35 cellular contexts compared by ENCODE assay signal in genomic region chr1:243396876-243397275, GRCh38.
DNase-seq lines count a peak whose midpoint lies in the region; FAIRE-seq and TF ChIP-seq lines count a peak whose summit lies in the region.
"Had no signal": no experiment of that assay in that cellular context is flagged by ENCODE, and none has a peak within 500 bp of the region (broad histone marks: within the 10 kb centered on the region; RNA-seq: fewer than 3 reads in every experiment).

No MANE protein-coding gene starts in this region.

- H3K9ac ChIP-seq in H1 (replicated peaks in 1 of 4; ENCODE audit: extremely low read depth in 1 of 4, low read depth in 3 of 4, low read length in 3 of 4) (no peak overlapping the region), skeletal muscle tissue (ENCODE audit: low read depth in 1 of 3, low read length in 3 of 3) (peak overlapping the region in 2 of 3 donors; percentile 34 to 59), endodermal cell (ENCODE audit: extremely low read depth, low read length, poor library complexity, severe bottlenecking) (no peak overlapping the region)
- H3K9ac ChIP-seq: neural progenitor cell, parathyroid adenoma had no signal

- CTCF ChIA-PET in H1 (lab: Charles Lee; ENCODE audit: partially characterized antibody): interaction anchor here (0.7 to 0.9 kb wide), 2 partner anchors 13 to 174 kb away, joined by 3 read pairs; no protein-coding TSS in a partner anchor

- TF ChIP-seq CTCF in H1 (IDR thresholded peaks at IDR 0.05; ENCODE audit: control extremely low read depth in 1 of 3, insufficient read depth in 1 of 3, low read depth in 1 of 3, low read length in 3 of 3) (no peak), endodermal cell (conservative IDR thresholded peaks at IDR 0.05) (no peak), foreskin fibroblast (IDR thresholded peaks at IDR 0.05; ENCODE audit: low read depth, low read length) (no peak)

- POLR2A ChIA-PET in H1 (lab: Charles Lee; ENCODE audit: partially characterized antibody): no interaction called here

- H2BK15ac ChIP-seq in H1 (ENCODE audit: low read length): no peak overlapping the region

- H3K56ac ChIP-seq in H1 (replicated peaks; ENCODE audit: insufficient read length, low read depth, low read length): no peak overlapping the region

- no peak overlapping the region for H3K4ac ChIP-seq in H1 (replicated peaks; ENCODE audit: insufficient read length, low read depth, low read length)

- H3K27ac Mint-ChIP-seq in endodermal cell: no peak overlapping the region
- H3K27ac Mint-ChIP-seq: activated CD8-positive, alpha-beta T cell treated with anti-CD3 and anti-CD28 coated beads for 36 hours; activated naive CD4-positive, alpha-beta T cell treated with anti-CD3 and anti-CD28 coated beads for 36 hours; activated T-helper 1 cell treated with anti-CD3 and anti-CD28 coated beads, Interleukin-12 subunit alpha, Interleukin-12 subunit beta, Interleukin-2, Interleukin-4 antibody, amounts not matched to agents 30 ng/mL and 10 ng/mL and 1 ng/mL, durations not matched to agents 14 hours and 24 hours and 36 hours; H9; neural progenitor cell; T-helper 17 cell had no signal

- no peak overlapping the region for H2AFZ ChIP-seq in H1 (ENCODE audit: low read length)
- H2AFZ ChIP-seq: neural progenitor cell, parathyroid adenoma had no signal

- no peak for TF ChIP-seq EP300 in H1 (IDR thresholded peaks at IDR 0.05; ENCODE audit: borderline replicate concordance in 1 of 2, low read depth in 2 of 2, low read length in 2 of 2)

- TF ChIP-seq RAD21 in H1 (IDR thresholded peaks at IDR 0.05 in 1 of 2, conservative IDR thresholded peaks at IDR 0.05 in 1 of 2; ENCODE audit: low read depth in 2 of 2, low read length in 2 of 2): no peak

- H2BK12ac ChIP-seq in H1 (ENCODE audit: low read depth, low read length): no peak overlapping the region

- DNase-seq in NCI-H82 (lab: John Stamatoyannopoulos, UW) (peak; percentile 29), NCI-H82 treated with DMSO at 0.1 percent for 48 hours (lab: John Stamatoyannopoulos, UW; ENCODE audit: unreplicated experiment) (no peak), NCI-H524 (lab: John Stamatoyannopoulos, UW) (peak; percentile 71 to 89), H1 (ENCODE audit: low read depth in 1 of 2, low spot score in 2 of 2) (no peak), COR-L47 (lab: John Stamatoyannopoulos, UW) (no peak), endodermal cell (no peak), foreskin fibroblast (no peak)
- DNase-seq: 8988T; activated CD4-positive, alpha-beta T cell treated with anti-CD3 and anti-CD28 coated beads for 1 hour; activated CD8-positive, alpha-beta memory T cell treated with anti-CD3 and anti-CD28 coated beads, Interleukin-2, amount 50 U/mL, for 48 hours; activated CD8-positive, alpha-beta T cell treated with anti-CD3 and anti-CD28 coated beads for 36 hours; activated naive CD4-positive, alpha-beta T cell treated with anti-CD3 and anti-CD28 coated beads for 36 hours; brain microvascular endothelial cell; EL; H9; Karpas-422; left lung; mesenchymal stem cell; NCI-H1436; NCI-H510A; NK-92 treated with Interleukin-12 subunit alpha and Interleukin-12 subunit beta, amount 100 ng/mL, for 24 hours; PC-3; spleen; stimulated activated CD4-positive, alpha-beta T cell treated with anti-CD3 and anti-CD28 coated beads, Interleukin-2, amount 100 ng/mL, for 24 hours; stimulated activated naive CD8-positive, alpha-beta T cell treated with anti-CD3 and anti-CD28 coated beads, Interleukin-15, Interleukin-2, amounts not matched to agents 100 U/mL and 50 U/mL, for 24 hours; T-helper 17 cell; testis had no signal

- H3K79me1 ChIP-seq in H1 (ENCODE audit: low read depth, low read length): no peaks in the 10 kb centered on the region

- H3K23me2 ChIP-seq in H1 (ENCODE audit: low read depth, low read length): no peaks in the 10 kb centered on the region

- WGBS in H1 (ENCODE audit: extremely low coverage in 1 of 2, insufficient coverage in 1 of 2, insufficient read length in 1 of 2, insufficient replicate concordance in 2 of 2, low coverage in 1 of 2, low lambda C conversion rate in 2 of 2, missing lambda C conversion rate in 1 of 2), 2 experiments: 95% methylated on average over 5 of the region's 5 CpGs; no CpG with 5 or more reads in 1 of the 2 experiments
- WGBS in endodermal cell (ENCODE audit: insufficient coverage in 1 of 2, insufficient read length in 1 of 2), 2 experiments: 92 to 96% methylated on average over 5 of the region's 5 CpGs

- H3K36me3 ChIP-seq in H1 (ENCODE audit: control insufficient read depth in 2 of 4, insufficient read depth in 4 of 4, low read length in 3 of 4) (no peaks in the 10 kb centered on the region), skeletal muscle tissue (ENCODE audit: control insufficient read depth in 3 of 3, insufficient read depth in 3 of 3, low read length in 3 of 3) (peaks cover 0 to 2% (median 0%) of the 10 kb centered on the region in 3 donors), endodermal cell (ENCODE audit: control insufficient read depth, insufficient read depth, low read length) (no peaks in the 10 kb centered on the region)
- H3K36me3 ChIP-seq: brain microvascular endothelial cell, left lung, neural progenitor cell, right atrium auricular region had no signal

- H3K4me1 ChIP-seq in H1 (replicated peaks in 1 of 4; ENCODE audit: control insufficient read depth in 3 of 4, insufficient read depth in 4 of 4, low read length in 3 of 4) (peaks cover 0 to 2% (median 0%) of the 10 kb centered on the region in 4 experiments; a peak in 1 of 7 replicates), skeletal muscle tissue (ENCODE audit: control insufficient read depth in 3 of 3, insufficient read depth in 3 of 3, low read length in 3 of 3) (peaks cover 14 to 19% (median 15%) of the 10 kb centered on the region in 3 donors), endodermal cell (ENCODE audit: control insufficient read depth, insufficient read depth, low read length) (no peaks in the 10 kb centered on the region)
- H3K4me1 ChIP-seq: left lung, parathyroid adenoma, right atrium auricular region, spleen, testis had no signal

- H3K27me3 ChIP-seq in H1 (replicated peaks in 1 of 4; ENCODE audit: control insufficient read depth in 3 of 4, extremely low read depth in 1 of 4, insufficient read depth in 3 of 4, low read length in 3 of 4) (no peaks in the 10 kb centered on the region), skeletal muscle tissue (ENCODE audit: control insufficient read depth in 3 of 3, insufficient read depth in 3 of 3, low read length in 3 of 3) (no peaks in the 10 kb centered on the region), endodermal cell (ENCODE audit: control insufficient read depth, insufficient read depth, low read length, poor library complexity, severe bottlenecking) (no peaks in the 10 kb centered on the region)
- H3K27me3 ChIP-seq: brain microvascular endothelial cell, left lung, neural progenitor cell, right atrium auricular region, spleen, testis had no signal

- H3K9me3 Mint-ChIP-seq in endodermal cell: no peaks in the 10 kb centered on the region
- H3K9me3 Mint-ChIP-seq: activated CD8-positive, alpha-beta T cell treated with anti-CD3 and anti-CD28 coated beads for 36 hours; activated naive CD4-positive, alpha-beta T cell treated with anti-CD3 and anti-CD28 coated beads for 36 hours; activated T-helper 1 cell treated with anti-CD3 and anti-CD28 coated beads, Interleukin-12 subunit alpha, Interleukin-12 subunit beta, Interleukin-2, Interleukin-4 antibody, amounts not matched to agents 30 ng/mL and 10 ng/mL and 1 ng/mL, durations not matched to agents 14 hours and 24 hours and 36 hours; H9; neural progenitor cell had no signal

- H3K4me3 ChIP-seq in H1 (ENCODE audit: extremely low read depth in 1 of 4, insufficient read depth in 2 of 4, low read depth in 3 of 4, low read length in 4 of 4) (no peak overlapping the region), skeletal muscle tissue (ENCODE audit: low read length in 3 of 3) (peak overlapping the region; percentile 15 to 53 (median 28)), endodermal cell (ENCODE audit: low read length) (no peak overlapping the region), foreskin fibroblast (ENCODE audit: low read depth in 1 of 2, low read length in 2 of 2) (no peak overlapping the region)
- H3K4me3 ChIP-seq: left lung, neural progenitor cell, right atrium auricular region, spleen, testis had no signal

- H3K9me3 ChIP-seq in H1 (ENCODE audit: insufficient read depth in 2 of 2, low read depth in 1 of 2, low read length in 1 of 2): no peaks in the 10 kb centered on the region
- no peaks in the 10 kb centered on the region for H3K9me3 ChIP-seq in skeletal muscle tissue (ENCODE audit: control insufficient read depth in 3 of 3, low read length in 3 of 3)
- no peaks in the 10 kb centered on the region for H3K9me3 ChIP-seq in endodermal cell (ENCODE audit: control insufficient read depth, low read length)
- H3K9me3 ChIP-seq: left lung, right atrium auricular region, spleen, testis had no signal

- H3K79me2 ChIP-seq in H1 (ENCODE audit: control insufficient read depth in 1 of 2, insufficient read depth in 2 of 2, low read length in 2 of 2): no peaks in the 10 kb centered on the region
- H3K79me2 ChIP-seq: parathyroid adenoma had no signal

- H2BK20ac ChIP-seq in H1 (ENCODE audit: low read length): no peak overlapping the region

- H4K20me1 ChIP-seq in H1 (replicated peaks in 1 of 2; ENCODE audit: control insufficient read depth in 1 of 2, insufficient read depth in 2 of 2, low read length in 2 of 2): no peaks in the 10 kb centered on the region

- no peak overlapping the region for H3K14ac ChIP-seq in H1 (ENCODE audit: insufficient read length)

- no peak for TF ChIP-seq POLR2A in H1 (IDR thresholded peaks at IDR 0.05; ENCODE audit: control extremely low read depth in 1 of 2, low read depth in 2 of 2, low read length in 2 of 2)

- H3K4me3 Mint-ChIP-seq in endodermal cell: no peak overlapping the region
- H3K4me3 Mint-ChIP-seq: activated CD8-positive, alpha-beta T cell treated with anti-CD3 and anti-CD28 coated beads for 36 hours; activated naive CD4-positive, alpha-beta T cell treated with anti-CD3 and anti-CD28 coated beads for 36 hours; activated T-helper 1 cell treated with anti-CD3 and anti-CD28 coated beads, Interleukin-12 subunit alpha, Interleukin-12 subunit beta, Interleukin-2, Interleukin-4 antibody, amounts not matched to agents 30 ng/mL and 10 ng/mL and 1 ng/mL, durations not matched to agents 14 hours and 24 hours and 36 hours; H9; neural progenitor cell; T-helper 17 cell had no signal

- no peaks in the 10 kb centered on the region for H3K36me3 Mint-ChIP-seq in endodermal cell (ENCODE audit: low read depth)
- H3K36me3 Mint-ChIP-seq: neural progenitor cell had no signal

- peaks cover 3% of the 10 kb centered on the region for H3K4me1 Mint-ChIP-seq in endodermal cell

- H3K4me2 ChIP-seq in H1 (ENCODE audit: insufficient read depth in 1 of 2, low read depth in 2 of 2, low read length in 2 of 2): no peak overlapping the region
- H3K4me2 ChIP-seq: neural progenitor cell had no signal

- H2AK5ac ChIP-seq in H1 (ENCODE audit: low read depth, low read length): no peak overlapping the region

- H3K18ac ChIP-seq in H1 (ENCODE audit: extremely low read depth, low read length): no peak overlapping the region

- H3K27ac ChIP-seq in H1 (ENCODE audit: low read depth, low read length): no peak overlapping the region
- peak overlapping the region; percentile 77 for H3K27ac ChIP-seq in skeletal muscle tissue (ENCODE audit: low read depth, low read length)
- H3K27ac ChIP-seq in endodermal cell (ENCODE audit: low read depth, low read length): no peak overlapping the region
- H3K27ac ChIP-seq: brain microvascular endothelial cell, C4-2B, epithelial cell of prostate, left lung, neural progenitor cell, parathyroid adenoma, right atrium auricular region, spleen, testis had no signal

- no peak overlapping the region for H4K91ac ChIP-seq in H1 (replicated peaks; ENCODE audit: insufficient read length, low read length)

- H4K8ac ChIP-seq in H1 (ENCODE audit: extremely low read depth, insufficient read depth, low read length): no peak overlapping the region

- no peaks in the 10 kb centered on the region for H3K27me3 Mint-ChIP-seq in endodermal cell (ENCODE audit: insufficient read depth)
- H3K27me3 Mint-ChIP-seq: activated CD8-positive, alpha-beta T cell treated with anti-CD3 and anti-CD28 coated beads for 36 hours; T-helper 17 cell had no signal

- H2BK120ac ChIP-seq in H1 (replicated peaks; ENCODE audit: low read depth, low read length): no peak overlapping the region

- no peak overlapping the region for H4K5ac ChIP-seq in H1 (ENCODE audit: insufficient read length, low read depth, low read length)

- no peak overlapping the region for H3K23ac ChIP-seq in H1 (ENCODE audit: insufficient read length)

- peak; percentile 60 for FAIRE-seq in H1 (lab: Jason Lieb, UNC)
- FAIRE-seq: GM19239 had no signal

- H2BK5ac ChIP-seq in H1 (ENCODE audit: low read depth, low read length): no peak overlapping the region

Comparison
In these comparisons a context has a peak if more than half of its experiments do, and no peak if none do; other contexts are left out.
1. DNase-seq: peak in NCI-H82 (single experiment) and NCI-H524 (2 of 2); none in NCI-H82 treated with DMSO at 0.1 percent for 48 hours (single experiment), H1 (0 of 2), COR-L47 (single experiment), endodermal cell (single experiment) and foreskin fibroblast (0 of 2).
2. H3K4me3 ChIP-seq: peak in skeletal muscle tissue (3 of 3); none in H1 (0 of 4), endodermal cell (single experiment) and foreskin fibroblast (0 of 2).
3. H3K9ac ChIP-seq: peak in skeletal muscle tissue (2 of 3); none in H1 (0 of 4) and endodermal cell (single experiment).